ENCODE assay signal across 27 cellular contexts in the genomic region with DNA sequence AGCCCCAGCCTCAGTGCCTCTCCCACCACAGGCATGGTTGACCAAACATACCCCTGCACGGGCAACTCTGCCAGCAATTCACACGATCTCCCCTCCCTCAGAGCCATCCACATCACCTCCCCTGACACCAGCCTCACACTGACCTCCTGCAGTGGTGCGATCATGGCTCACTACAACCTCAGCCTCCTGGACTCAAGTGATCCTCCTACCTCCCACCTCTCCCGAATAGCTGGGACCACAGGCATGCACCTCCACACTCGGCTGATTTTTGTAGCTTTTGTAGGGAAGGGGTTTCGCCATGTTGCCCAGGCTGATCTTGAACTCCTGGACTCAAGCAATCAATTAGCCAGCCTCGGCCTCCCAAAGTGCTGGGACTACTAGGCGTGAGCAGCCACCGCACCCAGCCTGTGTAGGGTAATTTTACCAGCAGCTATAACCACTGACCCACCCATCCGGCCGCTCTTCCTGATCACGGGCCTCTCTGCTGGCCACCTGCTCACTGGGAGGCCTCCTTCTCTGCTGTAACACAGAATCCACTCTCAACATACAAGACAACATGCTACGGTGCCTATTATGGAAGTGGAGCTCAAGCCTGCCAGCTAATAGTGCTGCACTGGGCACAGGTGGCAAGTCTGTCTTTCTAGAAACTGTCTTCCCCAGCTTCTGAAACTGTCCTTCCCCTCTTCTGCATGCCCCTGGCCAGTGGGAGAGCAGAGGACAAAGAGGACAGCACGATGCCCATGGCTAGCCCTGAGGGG. TPM values are rescaled to one million over a fixed set of nuclear protein-coding genes. Genes with fewer than 3 reads are reported as not detected.
DNase-seq lines count a peak whose midpoint lies in the region; ATAC-seq and TF ChIP-seq lines count a peak whose summit lies in the region.
"Had no signal": no experiment of that assay in that cellular context is flagged by ENCODE, and none has a peak within 500 bp of the region (broad histone marks: within the 10 kb centered on the region; RNA-seq: fewer than 3 reads in every experiment).

No MANE protein-coding gene starts in this region.

- ATAC-seq in lower lobe of right lung (no peak), HG03571 (IDR thresholded peaks at IDR 0.05; ENCODE audit: unreplicated experiment) (no peak)
- ATAC-seq: left ventricle myocardium superior; naive thymus-derived CD4-positive, alpha-beta T cell had no signal

- H3K36me3 ChIP-seq in lower lobe of right lung = no peaks in the 10 kb centered on the region
- H3K36me3 ChIP-seq in rectal smooth muscle tissue (ENCODE audit: control insufficient read depth, insufficient read depth, low read length) = no peaks in the 10 kb centered on the region
- H3K36me3 ChIP-seq: tibial artery, WERI-Rb-1 had no signal

- H3K9me3 ChIP-seq in lower lobe of right lung = no peaks in the 10 kb centered on the region
- H3K9me3 ChIP-seq: tibial artery had no signal

- no peak overlapping the region for H3K27ac ChIP-seq in lower lobe of right lung
- no peak overlapping the region for H3K27ac ChIP-seq in rectal smooth muscle tissue (ENCODE audit: low read depth, low read length)
- H3K27ac ChIP-seq: tibial artery, WERI-Rb-1 had no signal

- H3K4me3 ChIP-seq in lower lobe of right lung = no peak overlapping the region
- H3K4me3 ChIP-seq in rectal smooth muscle tissue (ENCODE audit: low read length) = peak overlapping the region; percentile 19
- H3K4me3 ChIP-seq: tibial artery had no signal

- H3K9ac ChIP-seq in rectal smooth muscle tissue (ENCODE audit: low read length) = no peak overlapping the region

- H3K27me3 ChIP-seq in lower lobe of right lung (ENCODE audit: low read depth) (no peaks in the 10 kb centered on the region), rectal smooth muscle tissue (ENCODE audit: control insufficient read depth, insufficient read depth, low read length) (no peaks in the 10 kb centered on the region)
- H3K27me3 ChIP-seq: tibial artery had no signal

- DNase-seq in D341Med (ENCODE audit: low spot score) = peak; percentile 22
- DNase-seq in SW480 (ENCODE audit: low spot score) = peak; percentile 26
- peak; percentile 46 for DNase-seq in lower lobe of right lung
- DNase-seq in DMS53 (lab: John Stamatoyannopoulos, UW) = no peak
- no peak for DNase-seq in retina
- DNase-seq: activated CD4-positive, alpha-beta T cell treated with anti-CD3 and anti-CD28 coated beads for 48 hours; activated naive CD8-positive, alpha-beta T cell treated with anti-CD3 and anti-CD28 coated beads for 36 hours; anterior cingulate cortex; Calu3; CD4-positive, CD25-positive, alpha-beta regulatory T cell; DND-41; effector CD8-positive, alpha-beta T cell; GF-D8; IMR-90; left ventricle myocardium superior; naive thymus-derived CD4-positive, alpha-beta T cell; NCI-H2081 treated with DMSO at 0.1 percent for 48 hours; SIG-M5; T-helper 9 cell; tibial artery; WERI-Rb-1 had no signal

- H3K4me1 ChIP-seq in lower lobe of right lung = peaks cover 15% of the 10 kb centered on the region
- H3K4me1 ChIP-seq in rectal smooth muscle tissue (ENCODE audit: control insufficient read depth, insufficient read depth, low read length) = no peaks in the 10 kb centered on the region

- intact Hi-C loops in lower lobe of right lung (cut with DNase I) = no loop called here

- TF ChIP-seq CTCF in lower lobe of right lung (IDR thresholded peaks at IDR 0.05) = no peak

RNA-seq across cellular contexts. Expression of gene GP9, which starts 4.6 kb away (rescaled TPM):
- total RNA-seq in lower lobe of right lung = 2.6 TPM
- total RNA-seq: activated naive CD8-positive, alpha-beta T cell treated with anti-CD3 and anti-CD28 coated beads for 36 hours; bronchial epithelial cell; Calu3; epithelial cell of proximal tubule; IMR-90; left ventricle myocardium superior; LHCN-M2; osteocyte had no signal

RNA-seq across cellular contexts. Expression of gene RAB43, which starts 56.5 kb away (rescaled TPM):
- total RNA-seq in lower lobe of right lung = 29.9 TPM

Comparison
In these comparisons a context has a peak if more than half of its experiments do, and no peak if none do; other contexts are left out.
1. DNase-seq: peak in D341Med (single experiment), SW480 (single experiment) and lower lobe of right lung (single experiment); none in DMS53 (single experiment) and retina (single experiment).